21 cellular contexts compared by ENCODE assay signal in the genomic region with DNA sequence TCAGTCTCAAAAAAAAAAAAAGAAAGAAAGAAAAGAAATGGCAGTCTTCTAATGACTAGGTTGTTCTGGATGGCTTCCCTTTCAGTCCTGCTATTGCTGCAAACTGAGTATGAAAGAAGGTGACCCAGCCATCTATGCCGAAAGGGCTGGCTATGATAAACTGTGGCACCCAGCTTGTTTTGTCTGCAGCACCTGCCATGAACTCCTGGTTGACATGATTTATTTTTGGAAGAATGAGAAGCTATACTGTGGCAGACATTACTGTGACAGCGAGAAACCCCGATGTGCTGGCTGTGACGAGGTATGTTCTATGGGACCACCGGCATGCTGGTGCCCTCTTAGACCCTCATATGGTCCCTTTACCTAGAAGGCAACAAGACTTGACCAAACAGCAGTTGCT.
"Had no signal": no experiment of that assay in that cellular context is flagged by ENCODE, and none has a peak within 500 bp of the region (broad histone marks: within the 10 kb centered on the region; RNA-seq: fewer than 3 reads in every experiment).

No MANE protein-coding gene starts in this region.

- DNase-seq: activated CD4-positive, alpha-beta T cell treated with anti-CD3 and anti-CD28 coated beads, Interleukin-2, amount 50 U/mL, for 1 hour; activated CD4-positive, CD25-positive, alpha-beta regulatory T cell treated with anti-CD3 and anti-CD28 coated beads, Interleukin-2, amount 50 U/mL, for 72 hours; activated CD8-positive, alpha-beta T cell treated with anti-CD3 and anti-CD28 coated beads, Interleukin-2, amount 10 ng/mL, durations not matched to agents 7 days and 5 days; activated naive CD4-positive, alpha-beta T cell; activated naive CD8-positive, alpha-beta T cell treated with anti-CD3 and anti-CD28 coated beads, Interleukin-2, amount 10 ng/mL, durations not matched to agents 7 days and 5 days; activated T-cell treated with anti-CD3 and anti-CD28 coated beads, Interleukin-2, amount 50 U/mL, for 4 hours; amniotic stem cell; cerebellar nuclear complex; cortex of kidney; heart left ventricle; islet precursor cell; left cardiac atrium; mesendoderm; mucosa of descending colon; right cardiac atrium; stimulated activated CD4-positive, alpha-beta T cell treated with anti-CD3 and anti-CD28 coated beads, Interleukin-12 subunit alpha, Interleukin-12 subunit beta, amount 100 ng/mL, for 4 hours; T-cell; transverse colon; WERI-Rb-1 had no signal

- H3K27ac Mint-ChIP-seq: activated CD8-positive, alpha-beta T cell treated with anti-CD3 and anti-CD28 coated beads, Interleukin-2, amount 10 ng/mL, durations not matched to agents 7 days and 5 days; activated T-helper 2 cell treated with anti-CD3 and anti-CD28 coated beads, Interferon-gamma antibody, Interleukin-2, Interleukin-4, amounts not matched to agents 10 μg/mL and 5 μg/mL and 100 μg/mL, durations not matched to agents 14 hours and 24 hours and 36 hours had no signal

- H3K9me3 ChIP-seq: heart left ventricle, mucosa of descending colon, prostate gland, transverse colon had no signal

- H3K9me3 Mint-ChIP-seq: activated naive CD8-positive, alpha-beta T cell treated with anti-CD3 and anti-CD28 coated beads, Interleukin-2, amount 10 ng/mL, durations not matched to agents 7 days and 5 days; activated T-cell treated with anti-CD3 and anti-CD28 coated beads, Interleukin-2, amount 50 U/mL, for 4 hours; activated T-helper 2 cell treated with anti-CD3 and anti-CD28 coated beads, Interferon-gamma antibody, Interleukin-2, Interleukin-4, amounts not matched to agents 10 μg/mL and 5 μg/mL and 100 μg/mL, durations not matched to agents 14 hours and 24 hours and 36 hours; T-cell had no signal

- H3K4me3 ChIP-seq: heart left ventricle, mucosa of descending colon, prostate gland, transverse colon had no signal

- H3K4me1 ChIP-seq: prostate gland, transverse colon had no signal

- H3K27ac ChIP-seq: prostate gland, WERI-Rb-1 had no signal

- ATAC-seq: activated CD8-positive, alpha-beta T cell treated with anti-CD3 and anti-CD28 coated beads, Interleukin-2, amount 10 ng/mL, durations not matched to agents 7 days and 5 days; activated T-cell treated with anti-CD3 and anti-CD28 coated beads, Interleukin-2, amount 50 U/mL, for 4 hours; mucosa of descending colon; right cardiac atrium; T-cell had no signal

- H3K4me3 Mint-ChIP-seq: activated CD8-positive, alpha-beta T cell treated with anti-CD3 and anti-CD28 coated beads, Interleukin-2, amount 10 ng/mL, durations not matched to agents 7 days and 5 days; activated naive CD8-positive, alpha-beta T cell treated with anti-CD3 and anti-CD28 coated beads, Interleukin-2, amount 10 ng/mL, durations not matched to agents 7 days and 5 days; activated T-cell treated with anti-CD3 and anti-CD28 coated beads, Interleukin-2, amount 50 U/mL, for 4 hours; T-cell had no signal

- H3K27me3 Mint-ChIP-seq: activated naive CD8-positive, alpha-beta T cell treated with anti-CD3 and anti-CD28 coated beads, Interleukin-2, amount 10 ng/mL, durations not matched to agents 7 days and 5 days; T-cell had no signal

- H3K27me3 ChIP-seq: heart left ventricle, transverse colon had no signal
